21 cellular contexts compared by ENCODE assay signal in the genomic region with DNA sequence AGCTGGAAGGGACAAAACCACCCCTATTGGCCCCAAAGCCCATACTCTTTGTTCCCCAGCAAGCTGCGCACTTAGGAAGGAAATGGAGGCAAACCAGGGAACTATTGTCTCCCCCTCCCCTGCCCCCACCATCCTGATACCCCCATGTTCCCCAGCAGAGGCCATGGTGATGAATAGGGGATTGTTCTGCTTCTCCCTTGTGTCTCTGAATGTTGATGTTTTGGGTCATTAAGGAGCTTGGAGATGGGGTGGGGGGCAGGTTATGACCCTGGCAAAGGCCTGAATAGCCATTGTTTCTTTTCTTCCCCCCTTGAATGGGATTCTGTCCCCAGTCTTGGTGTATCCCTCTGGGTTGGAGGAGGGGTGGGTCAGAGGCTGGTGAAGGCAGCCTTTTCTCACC. TPM values are rescaled to one million over a fixed set of nuclear protein-coding genes. Genes with fewer than 3 reads are reported as not detected.
"Had no signal": no experiment of that assay in that cellular context is flagged by ENCODE, and none has a peak within 500 bp of the region (broad histone marks: within the 10 kb centered on the region; RNA-seq: fewer than 3 reads in every experiment).

No MANE protein-coding gene starts in this region.

- H3K4me1 ChIP-seq: adrenal gland had no signal

- H3K9me3 ChIP-seq: adrenal gland, testis, upper lobe of right lung had no signal

- H3K4me3 ChIP-seq: adrenal gland, skin epidermis, testis, upper lobe of right lung had no signal

- ATAC-seq: activated CD4-positive, alpha-beta T cell treated with anti-CD3 and anti-CD28 coated beads for 36 hours; left ventricle myocardium superior; naive thymus-derived CD8-positive, alpha-beta T cell; right cardiac atrium; stimulated activated naive CD8-positive, alpha-beta T cell treated with anti-CD3 and anti-CD28 coated beads, Interleukin-15, Interleukin-2, amounts not matched to agents 100 U/mL and 50 U/mL, for 24 hours; upper lobe of right lung had no signal

- H3K27ac ChIP-seq: adrenal gland, skin epidermis, testis, upper lobe of right lung had no signal

- DNase-seq: activated CD4-positive, alpha-beta memory T cell treated with anti-CD3 and anti-CD28 coated beads for 36 hours; activated CD4-positive, alpha-beta T cell treated with anti-CD3 and anti-CD28 coated beads for 36 hours; activated gamma-delta T cell treated with Interleukin-2 at 50 U/mL for 16 hours; activated T-cell treated with anti-CD3 and anti-CD28 coated beads for 4 hours; adrenal gland; dermis blood vessel endothelial cell; foreskin melanocyte; left ventricle myocardium superior; naive thymus-derived CD8-positive, alpha-beta T cell; right cardiac atrium; stimulated activated naive CD8-positive, alpha-beta T cell treated with anti-CD3 and anti-CD28 coated beads, Interleukin-15, Interleukin-2, amounts not matched to agents 100 U/mL and 50 U/mL, for 24 hours; testis; upper lobe of right lung had no signal

- H3K27me3 ChIP-seq: adrenal gland, testis, upper lobe of right lung had no signal

RNA-seq across cellular contexts. Expression of gene MPEG1, which starts 32.6 kb away (rescaled TPM):
- total RNA-seq: activated CD4-positive, alpha-beta memory T cell treated with anti-CD3 and anti-CD28 coated beads for 36 hours; activated CD4-positive, alpha-beta T cell treated with anti-CD3 and anti-CD28 coated beads for 36 hours; activated naive CD4-positive, alpha-beta T cell treated with anti-CD3 and anti-CD28 coated beads, Interleukin-2, amount 50 U/mL, for 72 hours; activated T-helper 1 cell treated with anti-CD3 and anti-CD28 coated beads, Interleukin-12 subunit alpha, Interleukin-12 subunit beta, Interleukin-2, Interleukin-4 antibody, amounts not matched to agents 30 ng/mL and 10 ng/mL and 1 ng/mL, durations not matched to agents 14 hours and 24 hours and 36 hours; astrocyte; bronchial epithelial cell; dermis blood vessel endothelial cell; epithelial cell of proximal tubule; kidney epithelial cell; progenitor cell of endocrine pancreas had no signal
